Comparison of ENCODE assay signal across 10 cellular contexts in genomic region chr4:45442466-45442865, GRCh38.
DNase-seq lines count a peak whose midpoint lies in the region; ATAC-seq and TF ChIP-seq lines count a peak whose summit lies in the region.
"Had no signal": no experiment of that assay in that cellular context is flagged by ENCODE, and none has a peak within 500 bp of the region (broad histone marks: within the 10 kb centered on the region; RNA-seq: fewer than 3 reads in every experiment).

No MANE protein-coding gene starts in this region.

- no peak for TF ChIP-seq POLR2A in NB4 (IDR thresholded peaks at IDR 0.05; ENCODE audit: extremely low read depth, insufficient read length)

- no peaks in the 10 kb centered on the region for H3K4me1 Mint-ChIP-seq in progenitor cell of endocrine pancreas (ENCODE audit: low read depth)
- no peaks in the 10 kb centered on the region for H3K4me1 Mint-ChIP-seq in activated CD8-positive, alpha-beta memory T cell treated with anti-CD3 and anti-CD28 coated beads, Interleukin-2, amount 10 ng/mL, durations not matched to agents 7 days and 5 days

- no peaks in the 10 kb centered on the region for H3K27me3 Mint-ChIP-seq in progenitor cell of endocrine pancreas
- H3K27me3 Mint-ChIP-seq in activated CD8-positive, alpha-beta memory T cell treated with anti-CD3 and anti-CD28 coated beads, Interleukin-2, amount 10 ng/mL, durations not matched to agents 7 days and 5 days: no peaks in the 10 kb centered on the region
- H3K27me3 Mint-ChIP-seq: natural killer cell treated with Interleukin-12 subunit alpha and Interleukin-12 subunit beta and Interleukin-15 and Interleukin-18, amount 100 ng/mL, for 72 hours had no signal

- H3K27ac Mint-ChIP-seq in progenitor cell of endocrine pancreas: no peak overlapping the region
- H3K27ac Mint-ChIP-seq in activated CD8-positive, alpha-beta memory T cell treated with anti-CD3 and anti-CD28 coated beads, Interleukin-2, amount 10 ng/mL, durations not matched to agents 7 days and 5 days: no peak overlapping the region
- H3K27ac Mint-ChIP-seq: natural killer cell treated with Interleukin-12 subunit alpha and Interleukin-12 subunit beta and Interleukin-15 and Interleukin-18, amount 100 ng/mL, for 72 hours had no signal

- no peak overlapping the region for H3K4me3 Mint-ChIP-seq in progenitor cell of endocrine pancreas (ENCODE audit: low read depth)
- no peak overlapping the region for H3K4me3 Mint-ChIP-seq in activated CD8-positive, alpha-beta memory T cell treated with anti-CD3 and anti-CD28 coated beads, Interleukin-2, amount 10 ng/mL, durations not matched to agents 7 days and 5 days
- H3K4me3 Mint-ChIP-seq: natural killer cell treated with Interleukin-12 subunit alpha and Interleukin-12 subunit beta and Interleukin-15 and Interleukin-18, amount 100 ng/mL, for 72 hours had no signal

- H3K9me3 Mint-ChIP-seq in progenitor cell of endocrine pancreas (ENCODE audit: low read depth): no peaks in the 10 kb centered on the region
- peaks cover 6% of the 10 kb centered on the region for H3K9me3 Mint-ChIP-seq in activated CD8-positive, alpha-beta memory T cell treated with anti-CD3 and anti-CD28 coated beads, Interleukin-2, amount 10 ng/mL, durations not matched to agents 7 days and 5 days (ENCODE audit: low read depth)

- peak; percentile 48 for TF ChIP-seq CTCF in NB4 (IDR thresholded peaks at IDR 0.05; ENCODE audit: low read depth, low read length)
- peak; percentile 55 for TF ChIP-seq CTCF in choroid plexus epithelial cell (conservative IDR thresholded peaks at IDR 0.05; ENCODE audit: low read depth, low read length)
- TF ChIP-seq CTCF in progenitor cell of endocrine pancreas (IDR thresholded peaks at IDR 0.05; ENCODE audit: unreplicated experiment): peak; percentile 44

- no peaks in the 10 kb centered on the region for H3K36me3 Mint-ChIP-seq in progenitor cell of endocrine pancreas (ENCODE audit: insufficient read depth)
- H3K36me3 Mint-ChIP-seq in activated CD8-positive, alpha-beta memory T cell treated with anti-CD3 and anti-CD28 coated beads, Interleukin-2, amount 10 ng/mL, durations not matched to agents 7 days and 5 days: no peaks in the 10 kb centered on the region

- CTCF ChIA-PET in activated CD8-positive, alpha-beta memory T cell treated with anti-CD3 and anti-CD28 coated beads, Interleukin-2, amount 10 ng/mL, durations not matched to agents 7 days and 5 days (lab: Charles Lee): no interaction called here

- H3K4me3 ChIP-seq in NB4 (ENCODE audit: low read depth, low read length) (no peak overlapping the region), choroid plexus epithelial cell (ENCODE audit: low read depth, low read length) (no peak overlapping the region)
- H3K4me3 ChIP-seq: SJSA1 had no signal

- ATAC-seq in activated CD8-positive, alpha-beta memory T cell treated with anti-CD3 and anti-CD28 coated beads, Interleukin-2, amount 10 ng/mL, durations not matched to agents 7 days and 5 days: no peak
- ATAC-seq in GM21367 (IDR thresholded peaks at IDR 0.05; ENCODE audit: unreplicated experiment): no peak
- ATAC-seq: natural killer cell treated with Interleukin-12 subunit alpha and Interleukin-12 subunit beta and Interleukin-15 and Interleukin-18, amount 100 ng/mL, for 72 hours had no signal

- DNase-seq in NCI-H2171 treated with DMSO at 0.1 percent for 48 hours (lab: John Stamatoyannopoulos, UW) (peak; percentile 7), NCI-H2171 (lab: John Stamatoyannopoulos, UW) (no peak), NB4 (ENCODE audit: low read depth) (peak; percentile 11), choroid plexus epithelial cell (ENCODE audit: low read depth) (peak; percentile 43), progenitor cell of endocrine pancreas (ENCODE audit: low spot score, unreplicated experiment) (no peak), NCI-H345 (lab: John Stamatoyannopoulos, UW) (no peak)
- no peak for DNase-seq in activated CD8-positive, alpha-beta memory T cell treated with anti-CD3 and anti-CD28 coated beads, Interleukin-2, amount 10 ng/mL, durations not matched to agents 7 days and 5 days

Comparison
In these comparisons a context has a peak if more than half of its experiments do, and no peak if none do; other contexts are left out.
1. DNase-seq: peak in NCI-H2171 treated with DMSO at 0.1 percent for 48 hours (single experiment), NB4 (single experiment) and choroid plexus epithelial cell (single experiment); none in NCI-H2171 (single experiment), progenitor cell of endocrine pancreas (single experiment), activated CD8-positive, alpha-beta memory T cell treated with anti-CD3 and anti-CD28 coated beads, Interleukin-2, amount 10 ng/mL, durations not matched to agents 7 days and 5 days (single experiment) and NCI-H345 (single experiment).
2. Peak in every context shown above with its lines, with median percentiles within 50 percentile points of each other: CTCF ChIP-seq.